ENCODE assay signal across 20 cellular contexts in the genomic region with DNA sequence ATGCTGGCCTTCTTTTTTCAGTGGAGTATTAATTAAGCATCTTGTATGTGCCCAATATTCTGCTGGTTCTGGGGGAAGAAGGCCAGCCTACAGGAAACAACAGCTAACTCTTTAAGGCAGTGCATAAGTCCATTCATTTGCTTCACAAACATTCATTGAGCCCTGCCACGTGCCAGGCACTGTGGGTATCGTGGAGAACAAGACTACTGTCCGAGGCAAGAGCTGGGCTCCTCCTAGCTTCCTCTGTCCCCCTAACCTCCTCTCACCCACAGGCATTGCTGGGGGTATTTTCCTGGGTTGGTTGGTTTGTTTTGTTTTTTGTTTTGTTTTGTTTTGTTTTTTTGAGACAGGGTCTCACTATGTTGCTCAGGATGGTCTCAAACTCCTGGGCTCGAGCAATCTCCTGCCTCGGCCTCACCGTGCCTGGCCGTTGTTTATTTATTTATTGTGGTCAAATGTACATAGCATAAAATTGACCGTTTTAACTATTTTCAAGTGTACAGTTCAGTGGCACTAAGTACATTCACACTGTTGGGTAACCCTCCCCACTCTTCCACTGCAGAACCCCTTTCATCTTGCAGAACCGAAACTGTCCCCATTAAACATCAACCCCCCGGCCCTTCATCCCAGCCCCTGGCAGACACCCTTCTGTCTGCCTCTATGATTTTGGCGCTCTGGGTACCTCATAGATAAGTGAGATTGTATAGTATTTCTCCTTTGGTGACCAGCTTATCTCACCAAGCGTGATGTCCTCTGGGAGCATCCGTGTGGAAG. TPM values are rescaled to one million over a fixed set of nuclear protein-coding genes. Genes with fewer than 3 reads are reported as not detected.
A peak's percentile ranks its signal among the peaks of the same experiment; 100 is the strongest.
DNase-seq lines count a peak whose midpoint lies in the region; ATAC-seq and TF ChIP-seq lines count a peak whose summit lies in the region.
"Had no signal": no experiment of that assay in that cellular context is flagged by ENCODE, and none has a peak within 500 bp of the region (broad histone marks: within the 10 kb centered on the region; RNA-seq: fewer than 3 reads in every experiment).

No MANE protein-coding gene starts in this region.

- WGBS in heart right ventricle, 2 donors = 86 to 93% methylated on average over 13 of the region's 13 CpGs
- WGBS in testis, 2 donors = 70 to 72% methylated on average over 13 of the region's 13 CpGs

- H3K9me3 ChIP-seq in heart right ventricle = no peaks in the 10 kb centered on the region
- H3K9me3 ChIP-seq in vagina = no peaks in the 10 kb centered on the region
- H3K9me3 ChIP-seq in testis = no peaks in the 10 kb centered on the region
- H3K9me3 ChIP-seq: left ventricle myocardium inferior, Peyer's patch, spleen, transverse colon had no signal

- H3K4me1 ChIP-seq in heart right ventricle (peaks cover 15 to 74% (median 64%) of the 10 kb centered on the region in 9 donors), vagina (peaks cover 67% of the 10 kb centered on the region), testis (peaks cover 60% of the 10 kb centered on the region)
- H3K4me1 ChIP-seq: parathyroid adenoma had no signal

- intact Hi-C loops in Right ventricle myocardium superior (cut with DNase I) = no loop called here
- intact Hi-C loops in heart right ventricle (cut with DNase I) = no loop called here
- intact Hi-C loops in vagina (cut with DNase I) = no loop called here
- intact Hi-C loops in testis (cut with DNase I; ENCODE audit: low total_unique reads) = no loop called here

- TF ChIP-seq CTCF in heart right ventricle (IDR thresholded peaks at IDR 0.05) (no peak), chondrocyte (IDR thresholded peaks at IDR 0.05) (no peak), neural crest cell (conservative IDR thresholded peaks at IDR 0.05) (no peak), vagina (IDR thresholded peaks at IDR 0.05) (no peak), testis (IDR thresholded peaks at IDR 0.05) (no peak)

- H3K4me1 Mint-ChIP-seq in chondrocyte (ENCODE audit: low read depth) = peaks cover 76% of the 10 kb centered on the region
- H3K4me1 Mint-ChIP-seq in neural crest cell = peaks cover 46% of the 10 kb centered on the region

- H3K36me3 Mint-ChIP-seq in chondrocyte (ENCODE audit: low read depth) (peaks cover 1% of the 10 kb centered on the region), neural crest cell (ENCODE audit: low read depth) (peaks cover 2% of the 10 kb centered on the region)
- H3K36me3 Mint-ChIP-seq: activated CD4-positive, alpha-beta memory T cell treated with anti-CD3 and anti-CD28 coated beads for 36 hours; activated naive CD4-positive, alpha-beta T cell treated with anti-CD3 and anti-CD28 coated beads, Interleukin-2, amount 50 U/mL, for 72 hours; T-cell had no signal

- no peak for ATAC-seq in Right ventricle myocardium superior (ENCODE audit: poor library complexity)
- ATAC-seq in heart right ventricle = no peak
- ATAC-seq: activated naive CD4-positive, alpha-beta T cell treated with anti-CD3 and anti-CD28 coated beads, Interleukin-2, amount 50 U/mL, for 72 hours; activated T-cell treated with anti-CD3 and anti-CD28 coated beads, Interleukin-2, amount 50 U/mL, for 4 hours; T-cell had no signal

- H3K36me3 ChIP-seq in heart right ventricle (no peaks in the 10 kb centered on the region), vagina (no peaks in the 10 kb centered on the region), testis (ENCODE audit: low read depth, missing control alignments) (no peaks in the 10 kb centered on the region)
- H3K36me3 ChIP-seq: left ventricle myocardium inferior, Peyer's patch, spleen, transverse colon had no signal

- no peak overlapping the region for H3K4me3 ChIP-seq in heart right ventricle
- no peak overlapping the region for H3K4me3 ChIP-seq in vagina
- no peak overlapping the region for H3K4me3 ChIP-seq in testis
- H3K4me3 ChIP-seq: left ventricle myocardium inferior, Peyer's patch, spleen, transverse colon had no signal

- H3K27me3 Mint-ChIP-seq in chondrocyte (ENCODE audit: low read depth) (no peaks in the 10 kb centered on the region), neural crest cell (ENCODE audit: low read depth) (no peaks in the 10 kb centered on the region)

- no peak overlapping the region for H3K27ac ChIP-seq in heart right ventricle
- H3K27ac ChIP-seq in vagina = peak overlapping the region; percentile 86
- no peak overlapping the region for H3K27ac ChIP-seq in testis
- H3K27ac ChIP-seq: parathyroid adenoma, Peyer's patch, VCaP had no signal

- TF ChIP-seq POLR2A in vagina (IDR thresholded peaks at IDR 0.05) = no peak
- no peak for TF ChIP-seq POLR2A in testis (IDR thresholded peaks at IDR 0.05)

- peak; percentile 20 for DNase-seq in Right ventricle myocardium superior
- no peak for DNase-seq in heart right ventricle
- no peak for DNase-seq in chondrocyte (ENCODE audit: low spot score)
- no peak for DNase-seq in neural crest cell (ENCODE audit: low read depth, low spot score)
- DNase-seq in vagina (ENCODE audit: extremely low spot score in 2 of 2) = no peak
- no peak for DNase-seq in testis
- DNase-seq in Kasumi-1 (lab: John Stamatoyannopoulos, UW) = no peak
- no peak for DNase-seq in SKM-1 treated with dmso at 0.1 percent for 144 hours (lab: John Stamatoyannopoulos, UW; ENCODE audit: unreplicated experiment)
- DNase-seq: activated CD4-positive, alpha-beta memory T cell treated with anti-CD3 and anti-CD28 coated beads for 36 hours; activated T-cell treated with anti-CD3 and anti-CD28 coated beads, Interleukin-2, amount 50 U/mL, for 4 hours; DND-41; left ventricle myocardium inferior; NCI-H146; Peyer's patch; spleen; T-cell; transverse colon had no signal

- H3K4me3 Mint-ChIP-seq in chondrocyte (ENCODE audit: unreplicated experiment) (no peak overlapping the region), neural crest cell (no peak overlapping the region)
- H3K4me3 Mint-ChIP-seq: activated CD4-positive, alpha-beta memory T cell treated with anti-CD3 and anti-CD28 coated beads for 36 hours; activated T-cell treated with anti-CD3 and anti-CD28 coated beads, Interleukin-2, amount 50 U/mL, for 4 hours; T-cell had no signal

- H3K9me3 Mint-ChIP-seq in chondrocyte (ENCODE audit: low read depth) (no peaks in the 10 kb centered on the region), neural crest cell (no peaks in the 10 kb centered on the region)
- H3K9me3 Mint-ChIP-seq: activated CD4-positive, alpha-beta memory T cell treated with anti-CD3 and anti-CD28 coated beads for 36 hours; activated naive CD4-positive, alpha-beta T cell treated with anti-CD3 and anti-CD28 coated beads, Interleukin-2, amount 50 U/mL, for 72 hours; activated T-cell treated with anti-CD3 and anti-CD28 coated beads, Interleukin-2, amount 50 U/mL, for 4 hours; T-cell had no signal

- H3K27ac Mint-ChIP-seq in chondrocyte (ENCODE audit: unreplicated experiment) (peak overlapping the region; percentile 73), neural crest cell (ENCODE audit: unreplicated experiment) (peak overlapping the region; percentile 35)
- H3K27ac Mint-ChIP-seq: activated CD4-positive, alpha-beta memory T cell treated with anti-CD3 and anti-CD28 coated beads for 36 hours; activated naive CD4-positive, alpha-beta T cell treated with anti-CD3 and anti-CD28 coated beads, Interleukin-2, amount 50 U/mL, for 72 hours; T-cell had no signal

- H3K27me3 ChIP-seq in heart right ventricle = no peaks in the 10 kb centered on the region
- no peaks in the 10 kb centered on the region for H3K27me3 ChIP-seq in vagina
- no peaks in the 10 kb centered on the region for H3K27me3 ChIP-seq in testis
- H3K27me3 ChIP-seq: Peyer's patch, transverse colon had no signal

RNA-seq across cellular contexts. Expression of gene CHST3, which starts 32.6 kb away (rescaled TPM):
- total RNA-seq in Right ventricle myocardium superior = 15.4 TPM
- total RNA-seq in heart right ventricle = 10 to 100 TPM; 14.5 to 28.7 (median 21.3) TPM
- polyA plus RNA-seq in heart right ventricle = 10 to 100 TPM in 1 of 2 donors, 1 to 10 TPM in 1; 6.3 to 12.0 TPM
- 43.9 to 65.4 TPM (median 63.2 TPM) in 3 replicates for total RNA-seq in chondrocyte
- 24.5 and 25.8 TPM in 2 replicates for total RNA-seq in neural crest cell
- total RNA-seq in vagina = 26.0 TPM
- total RNA-seq in testis = 100 to 1,000 TPM; 107 to 218 TPM
- 55.3 TPM for polyA plus RNA-seq in testis (ENCODE audit: insufficient read depth, low read depth, low replicate concordance)
